In genomic region chrX:39652336-39652735, GRCh38 we compare ENCODE assay signal across 9 cellular contexts.
A peak's percentile ranks its signal among the peaks of the same experiment; 100 is the strongest.
DNase-seq lines count a peak whose midpoint lies in the region; ATAC-seq, FAIRE-seq and TF ChIP-seq lines count a peak whose summit lies in the region.
"Had no signal": no experiment of that assay in that cellular context is flagged by ENCODE, and none has a peak within 500 bp of the region (broad histone marks: within the 10 kb centered on the region; RNA-seq: fewer than 3 reads in every experiment).

No MANE protein-coding gene starts in this region.

- CTCF ChIA-PET in Caco-2 (lab: Charles Lee) (interaction anchor here (0.6 to 0.9 kb wide), 3 partner anchors 157 to 814 kb away, joined by 3 to 10 read pairs (median 7); no protein-coding TSS in a partner anchor), HEK293T (lab: Yijun Ruan, JAX) (interaction anchor here (1.0 to 1.5 kb wide), 4 partner anchors 9 to 611 kb away, joined by 3 to 4 read pairs (median 3); no protein-coding TSS in a partner anchor)

- no peak overlapping the region for H3K27ac Mint-ChIP-seq in Caco-2 (ENCODE audit: unreplicated experiment)
- H3K27ac Mint-ChIP-seq: IgD-negative memory B cell had no signal

- no peaks in the 10 kb centered on the region for H3K9me3 Mint-ChIP-seq in Caco-2 (ENCODE audit: unreplicated experiment)
- H3K9me3 Mint-ChIP-seq: IgD-negative memory B cell had no signal

- BruUV-seq in Caco-2 (replicated peaks; lab: Mats Ljungman, UMichigan), result no TSS peak

- POLR2A ChIA-PET in Caco-2 (lab: Charles Lee), result no interaction called here
- POLR2A ChIA-PET in HEK293T (lab: Yijun Ruan, JAX), result no interaction called here

- H3K4me1 ChIP-seq in Caco-2, result no peaks in the 10 kb centered on the region
- H3K4me1 ChIP-seq in kidney (ENCODE audit: control insufficient read depth in 1 of 2, insufficient read depth in 1 of 2, low read depth in 1 of 2, low read length in 2 of 2), result no peaks in the 10 kb centered on the region

- no peaks in the 10 kb centered on the region for H3K36me3 Mint-ChIP-seq in Caco-2 (ENCODE audit: insufficient read depth, unreplicated experiment)
- H3K36me3 Mint-ChIP-seq: IgD-negative memory B cell had no signal

- H3K36me3 ChIP-seq in Caco-2 (ENCODE audit: control insufficient read depth, insufficient read depth, low read length) (no peaks in the 10 kb centered on the region), kidney (ENCODE audit: control insufficient read depth in 1 of 2, insufficient read depth in 2 of 2, low read length in 2 of 2) (no peaks in the 10 kb centered on the region)

- no peaks in the 10 kb centered on the region for H3K4me1 Mint-ChIP-seq in Caco-2 (ENCODE audit: low read depth, unreplicated experiment)

- H3K9me3 ChIP-seq in Caco-2 (no peaks in the 10 kb centered on the region), kidney (ENCODE audit: control insufficient read depth in 1 of 2, low read length in 2 of 2) (no peaks in the 10 kb centered on the region)

- DNase-seq in Caco-2, result peak; percentile 30 to 34
- DNase-seq in HEK293T (ENCODE audit: extremely low spot score), result peak; percentile 51
- DNase-seq in activated CD4-positive, alpha-beta T cell treated with anti-CD3 and anti-CD28 coated beads, Interleukin-2, amount 50 U/mL, for 1 hour, result peak; percentile 8
- DNase-seq in kidney, result no peak
- DNase-seq in DMS79 treated with DMSO at 0.1 percent for 48 hours (lab: John Stamatoyannopoulos, UW), result no peak
- DNase-seq in activated gamma-delta T cell (lab: John Stamatoyannopoulos, UW), result no peak

- FAIRE-seq in kidney (lab: Jason Lieb, UNC), result no peak

- no peak overlapping the region for H3K4me3 ChIP-seq in Caco-2 (ENCODE audit: low read depth, low read length)
- H3K4me3 ChIP-seq in kidney (ENCODE audit: low read length in 2 of 2), result no peak overlapping the region

- ATAC-seq in GM19324 (IDR thresholded peaks at IDR 0.05; ENCODE audit: low FRiP score, unreplicated experiment) (no peak), GM19035 (IDR thresholded peaks at IDR 0.05; ENCODE audit: unreplicated experiment) (no peak)

- intact Hi-C loops in Caco-2 (cut with micrococcal nuclease; ENCODE audit: unreplicated experiment), result loop anchor here (10.0 kb wide), 1 partner anchor 352 kb away; no protein-coding TSS in a partner anchor
- intact Hi-C loops in kidney (cut with DNase I), result no loop called here

- no peak overlapping the region for H3K9ac ChIP-seq in kidney (ENCODE audit: low read length in 2 of 2)

- no peak overlapping the region for H3K27ac ChIP-seq in kidney (ENCODE audit: low read depth in 2 of 2, low read length in 2 of 2)

- no peaks in the 10 kb centered on the region for H3K27me3 ChIP-seq in Caco-2 (replicated peaks; ENCODE audit: control insufficient read depth, insufficient read depth, low read length)

- TF ChIP-seq CTCF in Caco-2 (IDR thresholded peaks at IDR 0.05; ENCODE audit: insufficient read depth in 1 of 2, low read depth in 1 of 2, low read length in 1 of 2, severe bottlenecking in 1 of 2, unreplicated experiment in 1 of 2), result peak; percentile 30 to 49
- TF ChIP-seq CTCF in kidney (IDR thresholded peaks at IDR 0.05; ENCODE audit: borderline replicate concordance, extremely low read depth, insufficient read depth), result peak; percentile 49

- peaks cover 3% of the 10 kb centered on the region for H3K27me3 Mint-ChIP-seq in Caco-2 (ENCODE audit: insufficient read depth, unreplicated experiment)

- no peak overlapping the region for H3K4me3 Mint-ChIP-seq in Caco-2 (ENCODE audit: unreplicated experiment)
- H3K4me3 Mint-ChIP-seq: IgD-negative memory B cell had no signal

TF ChIP-seq in HEK293T, 16 proteins besides CTCF, POLR2A, EP300 and RAD21:
- TF ChIP-seq SUZ12 (IDR thresholded peaks at IDR 0.05), result no peak
- TF ChIP-seq FOXK2 (IDR thresholded peaks at IDR 0.05), result no peak
- no peak for TF ChIP-seq ARNT (IDR thresholded peaks at IDR 0.05)
- TF ChIP-seq L3MBTL2 (conservative IDR thresholded peaks at IDR 0.05), result no peak
- no peak for TF ChIP-seq PKNOX1 (IDR thresholded peaks at IDR 0.05)
- TF ChIP-seq TARDBP (IDR thresholded peaks at IDR 0.05), result no peak
TF ChIP-seq in HEK293T: peak in this region for 0.

Comparison
In these comparisons a context has a peak if more than half of its experiments do, and no peak if none do; other contexts are left out.
1. DNase-seq: peak in Caco-2 (2 of 2), HEK293T (single experiment) and activated CD4-positive, alpha-beta T cell treated with anti-CD3 and anti-CD28 coated beads, Interleukin-2, amount 50 U/mL, for 1 hour (single experiment); none in kidney (single experiment), DMS79 treated with DMSO at 0.1 percent for 48 hours (single experiment) and activated gamma-delta T cell (single experiment).